In genomic region chr7:30413864-30414263, GRCh38 we compare ENCODE assay signal across 1 cellular context.
TF ChIP-seq lines count a peak whose summit lies in the region.

No MANE protein-coding gene starts in this region.

TF ChIP-seq in IMR-90, 13 proteins besides CTCF, POLR2A, EP300 and RAD21 (continued from another document):
- TF ChIP-seq USF2 (IDR thresholded peaks at IDR 0.05; ENCODE audit: low read depth, low read length) (no peak), RCOR1 (IDR thresholded peaks at IDR 0.05; ENCODE audit: insufficient replicate concordance, low read length) (no peak), CHD1 (IDR thresholded peaks at IDR 0.05; ENCODE audit: low read depth, low read length) (no peak), MAZ (IDR thresholded peaks at IDR 0.05; ENCODE audit: borderline replicate concordance, low read depth, low read length) (no peak), ELK1 (IDR thresholded peaks at IDR 0.05; ENCODE audit: borderline replicate concordance, low read depth, low read length) (no peak), NFE2L2 (IDR thresholded peaks at IDR 0.05; ENCODE audit: low read depth, low read length) (no peak), CEBPB (IDR thresholded peaks at IDR 0.05; ENCODE audit: low read depth, low read length) (no peak), SMC3 (IDR thresholded peaks at IDR 0.05; ENCODE audit: low read depth, low read length) (no peak), MXI1 (IDR thresholded peaks at IDR 0.05; ENCODE audit: borderline replicate concordance, low read depth, low read length) (no peak), FOS (IDR thresholded peaks at IDR 0.05; ENCODE audit: low read depth, low read length) (no peak)
